In the genomic region with DNA sequence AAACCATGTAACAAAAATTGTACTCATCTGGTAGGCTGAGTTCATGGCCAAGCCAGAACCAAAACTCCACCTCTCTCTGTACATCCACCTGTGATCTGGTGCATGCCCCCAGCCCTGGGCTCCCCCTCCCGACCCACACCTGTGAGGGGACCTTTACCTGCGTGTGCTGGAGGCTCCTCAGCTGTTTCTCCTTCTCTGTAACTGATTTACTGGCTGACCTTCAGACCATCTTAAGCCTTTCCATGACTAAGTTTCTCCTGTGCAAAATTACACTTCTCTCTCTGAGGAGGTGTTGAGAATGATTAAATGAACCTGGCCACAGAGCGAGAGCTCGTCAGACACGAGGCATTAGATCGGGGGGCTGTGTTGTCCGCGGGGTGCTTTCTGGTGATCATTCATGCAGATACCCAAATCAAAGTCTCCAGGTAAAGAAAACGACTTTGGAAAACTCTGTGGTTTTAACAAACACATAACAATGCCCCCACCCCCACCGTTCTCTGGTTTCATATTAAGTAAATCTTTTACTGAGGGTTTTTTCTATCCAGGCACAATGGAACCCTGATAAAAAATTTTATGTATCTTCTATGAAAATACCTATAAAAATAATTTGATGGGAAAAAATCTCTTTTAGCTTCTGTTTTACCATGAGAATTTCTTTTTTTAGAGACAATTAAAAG, we compare ENCODE assay signal across 23 cellular contexts.
A peak's percentile ranks its signal among the peaks of the same experiment; 100 is the strongest.
DNase-seq lines count a peak whose midpoint lies in the region; ATAC-seq, FAIRE-seq and TF ChIP-seq lines count a peak whose summit lies in the region.
"Had no signal": no experiment of that assay in that cellular context is flagged by ENCODE, and none has a peak within 500 bp of the region (broad histone marks: within the 10 kb centered on the region; RNA-seq: fewer than 3 reads in every experiment).

No MANE protein-coding gene starts in this region.

- CTCF ChIA-PET in activated CD4-positive, alpha-beta T cell treated with anti-CD3 and anti-CD28 coated beads, Interleukin-2, amount 10 ng/mL, durations not matched to agents 7 days and 5 days (lab: Charles Lee) = no interaction called here

- ATAC-seq in GM18861 (IDR thresholded peaks at IDR 0.05; ENCODE audit: unreplicated experiment) = peak; percentile 42
- peak; percentile 61 for ATAC-seq in HG02798 (IDR thresholded peaks at IDR 0.05; ENCODE audit: poor library complexity, unreplicated experiment)
- ATAC-seq: CD8-positive, alpha-beta T cell; effector memory CD8-positive, alpha-beta T cell; mucosa of descending colon; PC-3 had no signal

- peaks cover 5% of the 10 kb centered on the region for H3K4me1 Mint-ChIP-seq in nephron progenitor cell
- no peaks in the 10 kb centered on the region for H3K4me1 Mint-ChIP-seq in activated CD4-positive, alpha-beta T cell treated with anti-CD3 and anti-CD28 coated beads, Interleukin-2, amount 10 ng/mL, durations not matched to agents 7 days and 5 days

- no peaks in the 10 kb centered on the region for H3K9me3 Mint-ChIP-seq in nephron progenitor cell
- peaks cover 6% of the 10 kb centered on the region for H3K9me3 Mint-ChIP-seq in activated CD4-positive, alpha-beta T cell treated with anti-CD3 and anti-CD28 coated beads, Interleukin-2, amount 10 ng/mL, durations not matched to agents 7 days and 5 days

- H3K4me3 ChIP-seq in bronchial epithelial cell (ENCODE audit: low read depth, low read length) = no peak overlapping the region
- H3K4me3 ChIP-seq: adrenal gland, mucosa of descending colon, SK-N-MC had no signal

- POLR2A ChIA-PET in activated CD4-positive, alpha-beta T cell treated with anti-CD3 and anti-CD28 coated beads, Interleukin-2, amount 10 ng/mL, durations not matched to agents 7 days and 5 days (lab: Charles Lee) = no interaction called here

- no peak for FAIRE-seq in bronchial epithelial cell (lab: Jason Lieb, UNC)
- FAIRE-seq: keratinocyte had no signal

- H3K36me3 ChIP-seq in bronchial epithelial cell (ENCODE audit: control insufficient read depth, insufficient read depth, low read length) = no peaks in the 10 kb centered on the region
- H3K36me3 ChIP-seq: adrenal gland had no signal

- TF ChIP-seq CTCF in bronchial epithelial cell (IDR thresholded peaks at IDR 0.05; ENCODE audit: insufficient read depth, low read length, severe bottlenecking) (no peak), nephron progenitor cell (IDR thresholded peaks at IDR 0.05) (no peak)

- H3K36me3 Mint-ChIP-seq in nephron progenitor cell (ENCODE audit: low read depth) = no peaks in the 10 kb centered on the region
- no peaks in the 10 kb centered on the region for H3K36me3 Mint-ChIP-seq in activated CD4-positive, alpha-beta T cell treated with anti-CD3 and anti-CD28 coated beads, Interleukin-2, amount 10 ng/mL, durations not matched to agents 7 days and 5 days (ENCODE audit: low read depth)
- H3K36me3 Mint-ChIP-seq: CD8-positive, alpha-beta T cell had no signal

- DNase-seq in bronchial epithelial cell (ENCODE audit: low read depth) (peak; percentile 10), nephron progenitor cell (no peak), NCI-H1417 (lab: John Stamatoyannopoulos, UW) (no peak), DMS53 treated with DMSO at 0.1 percent for 48 hours (lab: John Stamatoyannopoulos, UW; ENCODE audit: unreplicated experiment) (no peak)
- no peak for DNase-seq in activated CD4-positive, alpha-beta T cell treated with anti-CD3 and anti-CD28 coated beads, Interleukin-2, amount 10 ng/mL, durations not matched to agents 7 days and 5 days
- DNase-seq in stimulated activated naive CD4-positive, alpha-beta T cell treated with Interleukin-2 at 50 U/mL for 16 hours (lab: John Stamatoyannopoulos, UW) = no peak
- DNase-seq: activated CD4-positive, alpha-beta T cell treated with anti-CD3 and anti-CD28 coated beads for 1 hour; activated effector memory CD4-positive, alpha-beta T cell treated with Interleukin-2 at 50 U/mL for 16 hours; adrenal gland; CD8-positive, alpha-beta T cell; central memory CD4-positive, alpha-beta T cell; effector memory CD8-positive, alpha-beta T cell; KBM-7; mucosa of descending colon; NCI-H1048; NCI-H526; PC-3; right cardiac atrium; T-helper 9 cell had no signal

- peak overlapping the region; percentile 20 for H3K27ac Mint-ChIP-seq in nephron progenitor cell
- H3K27ac Mint-ChIP-seq in activated CD4-positive, alpha-beta T cell treated with anti-CD3 and anti-CD28 coated beads, Interleukin-2, amount 10 ng/mL, durations not matched to agents 7 days and 5 days = no peak overlapping the region
- H3K27ac Mint-ChIP-seq: CD8-positive, alpha-beta T cell; effector memory CD8-positive, alpha-beta T cell had no signal

- H3K4me3 Mint-ChIP-seq in nephron progenitor cell = no peak overlapping the region
- no peak overlapping the region for H3K4me3 Mint-ChIP-seq in activated CD4-positive, alpha-beta T cell treated with anti-CD3 and anti-CD28 coated beads, Interleukin-2, amount 10 ng/mL, durations not matched to agents 7 days and 5 days
- H3K4me3 Mint-ChIP-seq: CD8-positive, alpha-beta T cell; effector memory CD8-positive, alpha-beta T cell had no signal

- peaks cover 7% of the 10 kb centered on the region for H3K27me3 Mint-ChIP-seq in nephron progenitor cell (ENCODE audit: low read depth, poor library complexity)
- no peaks in the 10 kb centered on the region for H3K27me3 Mint-ChIP-seq in activated CD4-positive, alpha-beta T cell treated with anti-CD3 and anti-CD28 coated beads, Interleukin-2, amount 10 ng/mL, durations not matched to agents 7 days and 5 days
- H3K27me3 Mint-ChIP-seq: effector memory CD8-positive, alpha-beta T cell had no signal

- no peaks in the 10 kb centered on the region for H3K27me3 ChIP-seq in bronchial epithelial cell (ENCODE audit: control insufficient read depth, insufficient read depth, low read length)
- H3K27me3 ChIP-seq: adrenal gland had no signal
